In the genomic region with DNA sequence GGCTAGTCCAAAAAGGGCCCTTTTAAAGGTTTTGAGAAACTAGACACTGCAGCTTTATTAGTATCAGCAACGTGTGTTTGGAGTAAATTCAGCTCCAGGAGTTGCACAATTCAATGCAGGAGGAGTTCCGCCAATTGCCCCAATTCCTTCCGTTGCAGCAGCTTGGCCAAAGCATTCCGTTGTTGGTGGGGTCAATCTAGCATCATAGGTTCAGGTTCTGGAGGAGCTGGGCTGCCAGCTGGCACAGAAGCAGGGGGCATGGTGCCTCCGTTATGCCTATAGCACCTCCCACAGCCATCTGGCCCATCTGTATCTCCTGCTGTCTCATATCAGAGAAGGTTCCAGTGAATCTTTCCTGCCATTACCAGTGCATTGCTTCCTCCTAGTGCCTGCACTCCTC, we compare ENCODE assay signal across 28 cellular contexts. TPM values are rescaled to one million over a fixed set of nuclear protein-coding genes. Genes with fewer than 3 reads are reported as not detected.
DNase-seq lines count a peak whose midpoint lies in the region; ATAC-seq and TF ChIP-seq lines count a peak whose summit lies in the region.
"Had no signal": no experiment of that assay in that cellular context is flagged by ENCODE, and none has a peak within 500 bp of the region (broad histone marks: within the 10 kb centered on the region; RNA-seq: fewer than 3 reads in every experiment).

No MANE protein-coding gene starts in this region.

- no peaks in the 10 kb centered on the region for H3K27me3 Mint-ChIP-seq in natural killer cell treated with Interleukin-12 subunit alpha and Interleukin-12 subunit beta and Interleukin-15 and Interleukin-18, amount 100 ng/mL, for 72 hours
- H3K27me3 Mint-ChIP-seq: activated CD8-positive, alpha-beta memory T cell treated with anti-CD3 and anti-CD28 coated beads, Interleukin-2, amount 10 ng/mL, durations not matched to agents 7 days and 5 days had no signal

- peaks cover 0 to 24% of the 10 kb centered on the region in 2 donors for H3K36me3 ChIP-seq in psoas muscle (ENCODE audit: insufficient read depth in 1 of 2, low read depth in 1 of 2)
- H3K36me3 ChIP-seq in smooth muscle cell (ENCODE audit: low read depth), result no peaks in the 10 kb centered on the region
- H3K36me3 ChIP-seq: neural progenitor cell had no signal

- in situ Hi-C loops in G401 (cut with HindIII; ENCODE audit: low sequenced_read_pairs), result no loop called here

- peaks cover 47% of the 10 kb centered on the region for H3K36me3 Mint-ChIP-seq in natural killer cell treated with Interleukin-12 subunit alpha and Interleukin-12 subunit beta and Interleukin-15 and Interleukin-18, amount 100 ng/mL, for 72 hours
- H3K36me3 Mint-ChIP-seq: neural progenitor cell had no signal

- H3K4me3 ChIP-seq in psoas muscle (no peak overlapping the region), smooth muscle cell (no peak overlapping the region)
- H3K4me3 ChIP-seq: coronary artery, heart right ventricle, lung, neural progenitor cell had no signal

- peak in 3 of 4 donors; percentile 45 to 67 (median 49) for ATAC-seq in psoas muscle
- no peak for ATAC-seq in natural killer cell treated with Interleukin-12 subunit alpha and Interleukin-12 subunit beta and Interleukin-15 and Interleukin-18, amount 100 ng/mL, for 72 hours
- ATAC-seq in HG03159 (IDR thresholded peaks at IDR 0.05; ENCODE audit: unreplicated experiment), result no peak
- ATAC-seq: activated CD8-positive, alpha-beta memory T cell treated with anti-CD3 and anti-CD28 coated beads, Interleukin-2, amount 10 ng/mL, durations not matched to agents 7 days and 5 days; esophagus mucosa; foreskin keratinocyte; heart right ventricle; SK-N-SH treated with all-trans-retinoic acid at 6 μM for 48 hours had no signal

- peaks cover 60 to 62% of the 10 kb centered on the region in 2 donors for H3K4me1 Mint-ChIP-seq in natural killer cell treated with Interleukin-12 subunit alpha and Interleukin-12 subunit beta and Interleukin-15 and Interleukin-18, amount 100 ng/mL, for 72 hours (ENCODE audit: low read depth in 2 of 2)
- H3K4me1 Mint-ChIP-seq: neural progenitor cell had no signal

- no peaks in the 10 kb centered on the region for H3K79me2 ChIP-seq in smooth muscle cell (ENCODE audit: low read depth)

- WGBS in psoas muscle, 3 donors, result 29 to 49% (median 36%) methylated on average over 5 of the region's 5 CpGs
- 90% methylated on average over 5 of the region's 5 CpGs for WGBS in smooth muscle cell (ENCODE audit: low lambda C conversion rate)

- H3K27ac ChIP-seq in psoas muscle, result no peak overlapping the region
- no peak overlapping the region for H3K27ac ChIP-seq in smooth muscle cell (ENCODE audit: low read depth)
- H3K27ac ChIP-seq: coronary artery, foreskin keratinocyte, heart right ventricle, HL-60, neural progenitor cell had no signal

- H3K4me1 ChIP-seq in psoas muscle, result peaks cover 11% of the 10 kb centered on the region
- no peaks in the 10 kb centered on the region for H3K4me1 ChIP-seq in smooth muscle cell (ENCODE audit: low read depth)
- H3K4me1 ChIP-seq: foreskin keratinocyte, neural progenitor cell had no signal

- H3K9me3 Mint-ChIP-seq in natural killer cell treated with Interleukin-12 subunit alpha and Interleukin-12 subunit beta and Interleukin-15 and Interleukin-18, amount 100 ng/mL, for 72 hours, result peaks cover 3% of the 10 kb centered on the region
- H3K9me3 Mint-ChIP-seq: HFFc6, neural progenitor cell had no signal

- no peaks in the 10 kb centered on the region for H3K9me3 ChIP-seq in psoas muscle
- no peaks in the 10 kb centered on the region for H3K9me3 ChIP-seq in smooth muscle cell (replicated peaks; ENCODE audit: low read depth)
- H3K9me3 ChIP-seq: heart right ventricle had no signal

- DNase-seq in G401 (ENCODE audit: low spot score) (peak; percentile 91), NCI-H446 treated with DMSO at 0.1 percent for 48 hours (lab: John Stamatoyannopoulos, UW) (peak; percentile 88), cerebellar nuclear complex (lab: John Stamatoyannopoulos, UW) (peak; percentile 29 to 61), psoas muscle (no peak), smooth muscle cell (lab: John Stamatoyannopoulos, UW; ENCODE audit: unreplicated experiment) (no peak)
- no peak for DNase-seq in natural killer cell treated with Interleukin-12 subunit alpha and Interleukin-12 subunit beta and Interleukin-15 and Interleukin-18, amount 100 ng/mL, for 72 hours (ENCODE audit: low spot score)
- DNase-seq in effector CD8-positive, alpha-beta T cell (lab: John Stamatoyannopoulos, UW), result no peak
- DNase-seq: activated CD4-positive, alpha-beta T cell treated with anti-CD3 and anti-CD28 coated beads for 4 hours; activated CD8-positive, alpha-beta memory T cell treated with anti-CD3 and anti-CD28 coated beads, Interleukin-2, amount 10 ng/mL, durations not matched to agents 7 days and 5 days; activated naive CD4-positive, alpha-beta T cell treated with anti-CD3 and anti-CD28 coated beads, Interleukin-2, amount 50 U/mL, for 16 hours; Calu3; foreskin keratinocyte; GOT3; heart right ventricle; HFFc6; Karpas-422; kidney glomerular epithelial cell; NCI-H1436 treated with DMSO at 0.1 percent for 48 hours; NCI-H82; stimulated activated CD4-positive, alpha-beta T cell treated with anti-CD3 and anti-CD28 coated beads, Interleukin-2, amount 100 ng/mL, for 48 hours; T-helper 2 cell had no signal

- H3K27ac Mint-ChIP-seq in natural killer cell treated with Interleukin-12 subunit alpha and Interleukin-12 subunit beta and Interleukin-15 and Interleukin-18, amount 100 ng/mL, for 72 hours, result peak overlapping the region in 1 of 2 donors; percentile 70
- H3K27ac Mint-ChIP-seq: activated CD8-positive, alpha-beta memory T cell treated with anti-CD3 and anti-CD28 coated beads, Interleukin-2, amount 10 ng/mL, durations not matched to agents 7 days and 5 days; HFFc6; neural progenitor cell had no signal

- intact Hi-C loops in psoas muscle (cut with DNase I), result no loop called here

- H3K27me3 ChIP-seq in psoas muscle (ENCODE audit: insufficient read depth in 3 of 3, low read length in 2 of 3), result no peaks in the 10 kb centered on the region
- H3K27me3 ChIP-seq in smooth muscle cell (ENCODE audit: low read depth), result no peaks in the 10 kb centered on the region
- H3K27me3 ChIP-seq: foreskin keratinocyte, heart right ventricle, neural progenitor cell had no signal

- no peak overlapping the region for H2AFZ ChIP-seq in smooth muscle cell (ENCODE audit: low read depth)
- H2AFZ ChIP-seq: neural progenitor cell had no signal

- no peaks in the 10 kb centered on the region for H4K20me1 ChIP-seq in smooth muscle cell (ENCODE audit: low read depth)

- H3K9ac ChIP-seq in smooth muscle cell (ENCODE audit: low read depth), result no peak overlapping the region
- H3K9ac ChIP-seq: neural progenitor cell had no signal

- TF ChIP-seq CTCF in psoas muscle (IDR thresholded peaks at IDR 0.05) (no peak), smooth muscle cell (IDR thresholded peaks at IDR 0.05; ENCODE audit: borderline replicate concordance, insufficient read depth, poor library complexity, severe bottlenecking) (no peak)

- H3K4me3 Mint-ChIP-seq in natural killer cell treated with Interleukin-12 subunit alpha and Interleukin-12 subunit beta and Interleukin-15 and Interleukin-18, amount 100 ng/mL, for 72 hours, result no peak overlapping the region
- H3K4me3 Mint-ChIP-seq: activated CD8-positive, alpha-beta memory T cell treated with anti-CD3 and anti-CD28 coated beads, Interleukin-2, amount 10 ng/mL, durations not matched to agents 7 days and 5 days; HFFc6; neural progenitor cell had no signal

- no peak overlapping the region for H3K4me2 ChIP-seq in smooth muscle cell
- H3K4me2 ChIP-seq: neural progenitor cell had no signal

- H3F3A ChIP-seq in smooth muscle cell (ENCODE audit: low read depth), result no peaks in the 10 kb centered on the region

RNA-seq across cellular contexts. Expression of gene REL, which starts 55.4 kb away (rescaled TPM):
- total RNA-seq in G401 (2014; rRNA removed; shearing (Covaris generic)), result 3.2 and 4.1 TPM in 2 replicates
- total RNA-seq in psoas muscle (1 to 10 TPM; 4.0 to 6.9 (median 4.7) TPM), smooth muscle cell (10.5 and 15.3 TPM in 2 replicates)
- polyA plus RNA-seq in psoas muscle (1 to 10 TPM in 1 of 3 donors, under 1 TPM in 2; 0.49 to 2.3 (median 0.53) TPM), smooth muscle cell (2.3 and 4.8 TPM in 2 replicates)
- total RNA-seq in natural killer cell treated with Interleukin-12 subunit alpha and Interleukin-12 subunit beta and Interleukin-15 and Interleukin-18, amount 100 ng/mL, for 72 hours, result 10 to 100 TPM; 26.7 to 77.0 TPM

Comparison
In these comparisons a context has a peak if more than half of its experiments do, and no peak if none do; other contexts are left out.
1. DNase-seq: peak in G401 (single experiment), NCI-H446 treated with DMSO at 0.1 percent for 48 hours (single experiment) and cerebellar nuclear complex (2 of 2); none in psoas muscle (0 of 2), natural killer cell treated with Interleukin-12 subunit alpha and Interleukin-12 subunit beta and Interleukin-15 and Interleukin-18, amount 100 ng/mL, for 72 hours (single experiment), smooth muscle cell (single experiment) and effector CD8-positive, alpha-beta T cell (single experiment).
2. ATAC-seq: peak in psoas muscle (3 of 4); none in natural killer cell treated with Interleukin-12 subunit alpha and Interleukin-12 subunit beta and Interleukin-15 and Interleukin-18, amount 100 ng/mL, for 72 hours (0 of 2) and HG03159 (single experiment).